Comparison of ENCODE assay signal across 20 cellular contexts in the genomic region with DNA sequence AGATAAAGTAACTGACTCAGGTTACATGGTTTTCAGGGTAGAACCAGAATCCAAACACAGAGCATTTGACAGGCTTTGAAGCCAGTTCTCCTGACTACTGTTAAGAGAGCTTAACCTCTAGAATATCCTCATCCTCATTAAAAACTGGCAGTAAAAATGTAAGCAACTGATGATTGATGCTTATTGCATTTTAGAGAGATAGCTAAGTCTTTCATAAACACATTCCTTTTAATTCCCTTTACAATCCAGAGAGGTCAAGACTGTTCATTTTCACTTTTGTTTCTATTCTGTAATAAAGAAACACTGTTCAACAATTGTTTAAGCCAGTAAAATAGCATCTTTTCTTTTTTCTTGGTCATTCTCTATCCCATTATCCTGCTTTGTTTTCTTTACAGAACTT. TPM values are rescaled to one million over a fixed set of nuclear protein-coding genes. Genes with fewer than 3 reads are reported as not detected.
A peak's percentile ranks its signal among the peaks of the same experiment; 100 is the strongest.
DNase-seq lines count a peak whose midpoint lies in the region; ATAC-seq and TF ChIP-seq lines count a peak whose summit lies in the region.
"Had no signal": no experiment of that assay in that cellular context is flagged by ENCODE, and none has a peak within 500 bp of the region (broad histone marks: within the 10 kb centered on the region; RNA-seq: fewer than 3 reads in every experiment).

No MANE protein-coding gene starts in this region.

- H3K4me3 ChIP-seq in AG04449 (ENCODE audit: low read depth, low read length) (no peak overlapping the region), GM23248 (peak overlapping the region; percentile 15; the same call in 1 of the 2 replicates), astrocyte of the spinal cord (ENCODE audit: low read depth, low read length) (no peak overlapping the region), right cardiac atrium (ENCODE audit: low read length) (no peak overlapping the region)
- H3K4me3 ChIP-seq: esophagus muscularis mucosa, tibial artery had no signal

- POLR2A ChIA-PET in AG04449 (lab: Yijun Ruan, JAX) = no interaction called here

- CTCF ChIA-PET in AG04449 (lab: Yijun Ruan, JAX) = interaction anchor here (0.7 to 2.1 kb wide), 4 partner anchors 11 to 32 kb away, joined by 3 to 6 read pairs (median 4); no protein-coding TSS in a partner anchor

- peak; percentile 46 for DNase-seq in AG04449 (ENCODE audit: low read depth, low spot score)
- DNase-seq in GM23248 = peak; percentile 38
- DNase-seq in astrocyte of the spinal cord (ENCODE audit: low read depth, low spot score) = peak; percentile 27
- DNase-seq in kidney glomerular epithelial cell (lab: John Stamatoyannopoulos, UW) = peak; percentile 10
- no peak for DNase-seq in right cardiac atrium
- DNase-seq: activated CD8-positive, alpha-beta T cell treated with anti-CD3 and anti-CD28 coated beads for 36 hours; amniotic stem cell; cortex of kidney; H9; KG1; NCI-H1417 treated with DMSO at 0.1 percent for 48 hours; OCI-M1; stimulated activated CD4-positive, alpha-beta T cell treated with anti-CD3 and anti-CD28 coated beads, Interleukin-2, amount 100 ng/mL, for 48 hours; tibial artery had no signal

- peak overlapping the region; percentile 64 for H3K4me2 ChIP-seq in GM23248 (ENCODE audit: unreplicated experiment)

- peaks cover 3% of the 10 kb centered on the region; the same call in 1 of the 2 replicates for H3K9me2 ChIP-seq in GM23248 (ENCODE audit: insufficient read depth)

- no peaks in the 10 kb centered on the region for H3K36me3 ChIP-seq in GM23248 (ENCODE audit: low read depth)
- H3K36me3 ChIP-seq: esophagus muscularis mucosa, tibial artery had no signal

- intact Hi-C loops in right cardiac atrium (cut with DNase I) = no loop called here

- peaks cover 40% of the 10 kb centered on the region for H3F3A ChIP-seq in GM23248 (ENCODE audit: insufficient read depth)

- ATAC-seq in HG03095 (IDR thresholded peaks at IDR 0.05; ENCODE audit: unreplicated experiment) (no peak), GM21367 (IDR thresholded peaks at IDR 0.05; ENCODE audit: unreplicated experiment) (no peak), right cardiac atrium (no peak), GM18520 (IDR thresholded peaks at IDR 0.05; ENCODE audit: unreplicated experiment) (no peak)
- ATAC-seq: activated CD8-positive, alpha-beta T cell treated with anti-CD3 and anti-CD28 coated beads for 36 hours; natural killer cell treated with Interleukin-12 subunit alpha and Interleukin-12 subunit beta and Interleukin-15 and Interleukin-18, amount 100 ng/mL, for 72 hours had no signal

- no peaks in the 10 kb centered on the region for H3K9me3 ChIP-seq in GM23248 (ENCODE audit: low read depth)
- no peaks in the 10 kb centered on the region for H3K9me3 ChIP-seq in right cardiac atrium (ENCODE audit: control insufficient read depth, low read length)
- H3K9me3 ChIP-seq: esophagus muscularis mucosa, tibial artery had no signal

- peaks cover 50% of the 10 kb centered on the region for H3K4me1 ChIP-seq in GM23248 (ENCODE audit: insufficient read depth)
- no peaks in the 10 kb centered on the region for H3K4me1 ChIP-seq in right cardiac atrium (ENCODE audit: control insufficient read depth, insufficient read depth, low read length)
- H3K4me1 ChIP-seq: tibial artery had no signal

- peak overlapping the region; percentile 98 for H3K27ac ChIP-seq in GM23248
- H3K27ac ChIP-seq in right cardiac atrium (ENCODE audit: low read length) = no peak overlapping the region
- H3K27ac ChIP-seq: esophagus muscularis mucosa, HL-60, tibial artery had no signal

- no peaks in the 10 kb centered on the region for H3K79me2 ChIP-seq in GM23248 (ENCODE audit: insufficient read depth)

- H3K27me3 ChIP-seq in GM23248 (replicated peaks; ENCODE audit: insufficient read depth) = no peaks in the 10 kb centered on the region
- no peaks in the 10 kb centered on the region for H3K27me3 ChIP-seq in right cardiac atrium (ENCODE audit: control insufficient read depth, insufficient read depth)
- H3K27me3 ChIP-seq: esophagus muscularis mucosa, tibial artery had no signal

- in situ Hi-C loops in GM23248 (cut with MboI) (no loop called here), astrocyte of the spinal cord (cut with HindIII; ENCODE audit: low sequenced_read_pairs) (no loop called here)

- H3K9ac ChIP-seq in GM23248 = peak overlapping the region; percentile 82

- no peaks in the 10 kb centered on the region for H4K20me1 ChIP-seq in GM23248 (ENCODE audit: insufficient read depth)

- H2AFZ ChIP-seq in GM23248 = peak overlapping the region; percentile 17; the same call in 1 of the 2 replicates

- TF ChIP-seq CTCF in AG04449 (IDR thresholded peaks at IDR 0.05; ENCODE audit: insufficient read depth, low read length, missing control alignments) = no peak
- no peak for TF ChIP-seq CTCF in astrocyte of the spinal cord (IDR thresholded peaks at IDR 0.05; ENCODE audit: low read depth, low read length)

RNA-seq across cellular contexts. Expression of a gene that starts 53.9 kb away (rescaled TPM):
- 0.13 and 0.54 TPM in 2 replicates for total RNA-seq in GM23248 (2014; rRNA removed; shearing (Covaris generic))
- polyA plus RNA-seq in GM23248 (2016; fragmentation: Nextera tagmentation; extraction: Ambion mirVana) (0.18 and 0.45 TPM in 2 replicates), right cardiac atrium (under 0.01 TPM)
- under 1 TPM; 0.08 to 0.29 (median 0.16) TPM for total RNA-seq in right cardiac atrium
- total RNA-seq: activated CD8-positive, alpha-beta T cell treated with anti-CD3 and anti-CD28 coated beads for 36 hours had no signal

Comparison
In these comparisons a context has a peak if more than half of its experiments do, and no peak if none do; other contexts are left out.
1. DNase-seq: peak in AG04449 (single experiment), GM23248 (single experiment), astrocyte of the spinal cord (single experiment) and kidney glomerular epithelial cell (single experiment); none in right cardiac atrium (0 of 3).